ENCODE assay signal across 12 cellular contexts in genomic region chr5:102958481-102959011, GRCh38.
DNase-seq lines count a peak whose midpoint lies in the region; ATAC-seq and TF ChIP-seq lines count a peak whose summit lies in the region.
"Had no signal": no experiment of that assay in that cellular context is flagged by ENCODE, and none has a peak within 500 bp of the region (broad histone marks: within the 10 kb centered on the region; RNA-seq: fewer than 3 reads in every experiment).

No MANE protein-coding gene starts in this region.

- 39 to 58% (median 50%) methylated on average over 1 of the region's 1 CpG for WGBS in heart left ventricle, 4 donors

- H3K27ac ChIP-seq in heart left ventricle (peak overlapping the region in 10 of 12 donors; percentile 9 to 59 (median 50)), right atrium auricular region (peak overlapping the region in 1 of 2 donors; percentile 68), Panc1 (ENCODE audit: low read length) (no peak overlapping the region)
- H3K27ac ChIP-seq: WERI-Rb-1 had no signal

- H3K36me3 ChIP-seq in heart left ventricle: peaks cover 0 to 74% (median 5%) of the 10 kb centered on the region in 9 donors
- H3K36me3 ChIP-seq in right atrium auricular region: peaks cover 51% of the 10 kb centered on the region
- no peaks in the 10 kb centered on the region for H3K36me3 ChIP-seq in Panc1 (ENCODE audit: control insufficient read depth, insufficient read depth, low read length)
- H3K36me3 ChIP-seq: WERI-Rb-1 had no signal

- no peak overlapping the region for H3K4me3 ChIP-seq in heart left ventricle
- no peak overlapping the region for H3K4me3 ChIP-seq in right atrium auricular region
- no peak overlapping the region for H3K4me3 ChIP-seq in Panc1 (ENCODE audit: low read depth in 2 of 2, low read length in 2 of 2)
- no peak overlapping the region for H3K4me3 ChIP-seq in fibroblast of villous mesenchyme (ENCODE audit: low read depth, low read length)

- in situ Hi-C loops in Panc1 (cut with HindIII; ENCODE audit: low pct_unique_long_range_greater_than_20kb, low sequenced_read_pairs): no loop called here

- H3K27me3 ChIP-seq in heart left ventricle (no peaks in the 10 kb centered on the region), right atrium auricular region (no peaks in the 10 kb centered on the region), Panc1 (ENCODE audit: control insufficient read depth, insufficient read depth, low read length) (no peaks in the 10 kb centered on the region)

- CTCF ChIA-PET in Panc1 (lab: Charles Lee): no interaction called here
- CTCF ChIA-PET in activated naive CD4-positive, alpha-beta T cell treated with anti-CD3 and anti-CD28 coated beads, Interleukin-2, amount 10 ng/mL, durations not matched to agents 7 days and 5 days (lab: Charles Lee): no interaction called here

- intact Hi-C loops in heart left ventricle (cut with DNase I) (no loop called here), Panc1 (cut with micrococcal nuclease; ENCODE audit: unreplicated experiment) (no loop called here)

- H3K4me1 Mint-ChIP-seq in activated naive CD4-positive, alpha-beta T cell treated with anti-CD3 and anti-CD28 coated beads, Interleukin-2, amount 10 ng/mL, durations not matched to agents 7 days and 5 days: no peaks in the 10 kb centered on the region

- POLR2A ChIA-PET in Panc1 (lab: Charles Lee): no interaction called here

- H3K9me3 ChIP-seq in heart left ventricle (no peaks in the 10 kb centered on the region), right atrium auricular region (no peaks in the 10 kb centered on the region), Panc1 (ENCODE audit: control insufficient read depth, insufficient read depth, low read depth, low read length) (no peaks in the 10 kb centered on the region)
- H3K9me3 ChIP-seq: Caco-2 had no signal

- H3K9me3 Mint-ChIP-seq in activated naive CD4-positive, alpha-beta T cell treated with anti-CD3 and anti-CD28 coated beads, Interleukin-2, amount 10 ng/mL, durations not matched to agents 7 days and 5 days: no peaks in the 10 kb centered on the region
- H3K9me3 Mint-ChIP-seq: natural killer cell treated with Interleukin-12 subunit alpha and Interleukin-12 subunit beta and Interleukin-15 and Interleukin-18, amount 100 ng/mL, for 72 hours had no signal

- H3K27me3 Mint-ChIP-seq in activated naive CD4-positive, alpha-beta T cell treated with anti-CD3 and anti-CD28 coated beads, Interleukin-2, amount 10 ng/mL, durations not matched to agents 7 days and 5 days: no peaks in the 10 kb centered on the region
- H3K27me3 Mint-ChIP-seq: natural killer cell treated with Interleukin-12 subunit alpha and Interleukin-12 subunit beta and Interleukin-15 and Interleukin-18, amount 100 ng/mL, for 72 hours had no signal

- ATAC-seq in heart left ventricle: peak in 3 of 4 donors; percentile 38 to 73 (median 64)
- peak; percentile 83; the same call in 1 of the 2 replicates for ATAC-seq in Panc1
- ATAC-seq in HG03159 (IDR thresholded peaks at IDR 0.05; ENCODE audit: unreplicated experiment): no peak
- ATAC-seq in GM21381 (IDR thresholded peaks at IDR 0.05; ENCODE audit: unreplicated experiment): no peak

- peaks cover 0 to 18% (median 12%) of the 10 kb centered on the region in 12 donors for H3K4me1 ChIP-seq in heart left ventricle
- peaks cover 0 to 18% of the 10 kb centered on the region in 2 donors for H3K4me1 ChIP-seq in right atrium auricular region
- no peaks in the 10 kb centered on the region for H3K4me1 ChIP-seq in Panc1 (ENCODE audit: control insufficient read depth, insufficient read depth, low read length)
- H3K4me1 ChIP-seq: Caco-2 had no signal

- TF ChIP-seq CTCF in heart left ventricle (IDR thresholded peaks at IDR 0.05) (no peak), right atrium auricular region (IDR thresholded peaks at IDR 0.05) (no peak), Panc1 (IDR thresholded peaks at IDR 0.05) (no peak), fibroblast of villous mesenchyme (IDR thresholded peaks at IDR 0.05; ENCODE audit: insufficient read depth, low read depth, low read length) (no peak)

- H3K4me3 Mint-ChIP-seq in activated naive CD4-positive, alpha-beta T cell treated with anti-CD3 and anti-CD28 coated beads, Interleukin-2, amount 10 ng/mL, durations not matched to agents 7 days and 5 days: no peak overlapping the region
- H3K4me3 Mint-ChIP-seq: natural killer cell treated with Interleukin-12 subunit alpha and Interleukin-12 subunit beta and Interleukin-15 and Interleukin-18, amount 100 ng/mL, for 72 hours had no signal

- no peak for TF ChIP-seq POLR2A in heart left ventricle (IDR thresholded peaks at IDR 0.05)

- no peak for DNase-seq in heart left ventricle
- no peak for DNase-seq in right atrium auricular region (ENCODE audit: low spot score)
- DNase-seq in Panc1 (ENCODE audit: low read depth, low spot score): peak; percentile 54
- peak; percentile 56 for DNase-seq in fibroblast of villous mesenchyme (ENCODE audit: low read depth)
- DNase-seq in activated naive CD4-positive, alpha-beta T cell treated with anti-CD3 and anti-CD28 coated beads, Interleukin-2, amount 10 ng/mL, durations not matched to agents 7 days and 5 days: no peak
- DNase-seq in GM03348 (ENCODE audit: low spot score): no peak
- DNase-seq: Caco-2, Kasumi-1, WERI-Rb-1 had no signal

- BruUV-seq in Panc1 (replicated peaks; lab: Mats Ljungman, UMichigan): no TSS peak

- no peak overlapping the region for H3K27ac Mint-ChIP-seq in activated naive CD4-positive, alpha-beta T cell treated with anti-CD3 and anti-CD28 coated beads, Interleukin-2, amount 10 ng/mL, durations not matched to agents 7 days and 5 days

- peaks cover 4% of the 10 kb centered on the region for H3K36me3 Mint-ChIP-seq in activated naive CD4-positive, alpha-beta T cell treated with anti-CD3 and anti-CD28 coated beads, Interleukin-2, amount 10 ng/mL, durations not matched to agents 7 days and 5 days

Comparison
In these comparisons a context has a peak if more than half of its experiments do, and no peak if none do; other contexts are left out.
1. ATAC-seq: peak in heart left ventricle (3 of 4) and Panc1 (single experiment); none in HG03159 (single experiment) and GM21381 (single experiment).
2. DNase-seq: peak in Panc1 (single experiment) and fibroblast of villous mesenchyme (single experiment); none in heart left ventricle (0 of 5), right atrium auricular region (single experiment), activated naive CD4-positive, alpha-beta T cell treated with anti-CD3 and anti-CD28 coated beads, Interleukin-2, amount 10 ng/mL, durations not matched to agents 7 days and 5 days (single experiment) and GM03348 (single experiment).